In the genomic region with DNA sequence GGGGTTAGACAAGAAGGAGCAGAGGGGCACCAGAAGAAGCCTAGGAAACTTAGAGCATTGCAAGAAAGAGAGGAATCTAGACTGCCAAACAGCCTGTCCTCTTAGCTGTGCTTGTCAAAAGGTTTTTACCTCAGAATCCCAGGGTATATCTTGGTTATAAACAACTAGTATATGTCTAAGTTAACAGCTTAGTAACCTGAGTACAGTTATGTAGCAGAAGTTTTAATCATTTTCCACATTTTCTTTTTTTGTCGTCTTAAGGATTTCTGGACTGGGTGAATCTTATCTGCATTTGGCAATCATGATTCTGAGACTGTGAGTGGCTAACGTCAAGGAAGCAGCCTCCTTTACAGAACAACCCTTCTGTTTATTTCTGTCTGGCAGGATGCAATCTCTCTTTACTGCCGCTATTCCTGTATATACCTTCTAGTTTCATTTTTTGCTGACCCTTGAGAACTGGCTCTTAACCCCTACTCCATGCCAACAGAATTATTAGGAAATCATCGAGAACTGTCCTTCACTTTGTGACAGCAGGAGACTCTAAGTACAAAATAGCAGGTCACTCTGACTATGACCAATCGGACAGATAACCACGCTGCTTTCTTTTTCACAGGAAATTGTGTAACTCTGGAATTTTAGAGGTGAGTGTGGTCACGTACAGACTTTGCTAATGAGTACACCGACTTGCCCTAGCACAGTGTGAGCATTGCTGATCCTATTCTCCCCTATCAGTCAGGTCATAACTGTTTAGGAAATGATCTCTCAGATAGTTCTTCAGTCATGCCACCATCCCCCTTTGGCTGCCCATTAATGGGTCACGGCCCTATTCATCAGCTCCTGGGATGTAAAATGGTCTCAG, we compare ENCODE assay signal across 1 cellular context.
TF ChIP-seq lines count a peak whose summit lies in the region.

No MANE protein-coding gene starts in this region.

TF ChIP-seq in HCT116, 20 proteins besides CTCF, POLR2A, EP300 and RAD21 (continued from another document):
- TF ChIP-seq EZH2phosphoT487 (IDR thresholded peaks at IDR 0.05; ENCODE audit: borderline replicate concordance) (no peak), POLR2AphosphoS5 (IDR thresholded peaks at IDR 0.05; ENCODE audit: low read depth, low read length) (no peak), EGR1 (IDR thresholded peaks at IDR 0.05; ENCODE audit: low read depth) (no peak), FOSL1 (IDR thresholded peaks at IDR 0.05; ENCODE audit: low read depth) (no peak), YY1 (IDR thresholded peaks at IDR 0.05; ENCODE audit: extremely low read depth, insufficient replicate concordance, low read depth, low read length) (no peak)
- TF ChIP-seq, protein P1, sequence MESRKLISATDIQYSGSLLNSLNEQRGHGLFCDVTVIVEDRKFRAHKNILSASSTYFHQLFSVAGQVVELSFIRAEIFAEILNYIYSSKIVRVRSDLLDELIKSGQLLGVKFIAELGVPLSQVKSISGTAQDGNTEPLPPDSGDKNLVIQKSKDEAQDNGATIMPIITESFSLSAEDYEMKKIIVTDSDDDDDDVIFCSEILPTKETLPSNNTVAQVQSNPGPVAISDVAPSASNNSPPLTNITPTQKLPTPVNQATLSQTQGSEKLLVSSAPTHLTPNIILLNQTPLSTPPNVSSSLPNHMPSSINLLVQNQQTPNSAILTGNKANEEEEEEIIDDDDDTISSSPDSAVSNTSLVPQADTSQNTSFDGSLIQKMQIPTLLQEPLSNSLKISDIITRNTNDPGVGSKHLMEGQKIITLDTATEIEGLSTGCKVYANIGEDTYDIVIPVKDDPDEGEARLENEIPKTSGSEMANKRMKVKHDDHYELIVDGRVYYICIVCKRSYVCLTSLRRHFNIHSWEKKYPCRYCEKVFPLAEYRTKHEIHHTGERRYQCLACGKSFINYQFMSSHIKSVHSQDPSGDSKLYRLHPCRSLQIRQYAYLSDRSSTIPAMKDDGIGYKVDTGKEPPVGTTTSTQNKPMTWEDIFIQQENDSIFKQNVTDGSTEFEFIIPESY (IDR thresholded peaks at IDR 0.05; ENCODE audit: extremely low read depth, insufficient replicate concordance, low read length), result no peak
TF ChIP-seq in HCT116: peak in this region for 0.
